In the genomic region with DNA sequence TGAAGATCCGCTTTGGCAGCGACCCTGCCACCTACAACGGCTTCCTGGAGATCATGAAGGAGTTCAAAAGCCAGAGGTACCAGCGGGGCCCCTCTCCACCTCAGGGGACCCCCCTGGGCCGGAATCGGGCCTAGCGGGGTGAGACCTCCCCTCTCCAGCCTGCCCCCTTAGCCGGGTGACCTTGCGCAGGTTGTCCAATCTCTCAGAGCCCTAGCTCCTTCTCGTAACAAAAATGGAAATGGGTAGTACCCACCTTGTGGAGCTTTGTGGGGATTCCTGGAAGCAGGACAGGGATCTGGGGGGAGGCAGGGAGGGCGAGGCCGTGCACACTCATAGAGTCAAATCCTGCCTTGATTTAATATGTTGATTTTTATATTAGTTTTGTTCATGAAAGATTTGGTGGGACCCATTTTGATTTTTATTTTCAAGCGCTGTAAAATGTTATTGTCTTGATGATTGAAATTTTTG, we compare ENCODE assay signal across 1 cellular context.
TF ChIP-seq lines count a peak whose summit lies in the region.

No MANE protein-coding gene starts in this region.

TF ChIP-seq in IMR-90, 13 proteins besides CTCF, POLR2A, EP300 and RAD21 (continued from another document):
- TF ChIP-seq, protein P1, sequence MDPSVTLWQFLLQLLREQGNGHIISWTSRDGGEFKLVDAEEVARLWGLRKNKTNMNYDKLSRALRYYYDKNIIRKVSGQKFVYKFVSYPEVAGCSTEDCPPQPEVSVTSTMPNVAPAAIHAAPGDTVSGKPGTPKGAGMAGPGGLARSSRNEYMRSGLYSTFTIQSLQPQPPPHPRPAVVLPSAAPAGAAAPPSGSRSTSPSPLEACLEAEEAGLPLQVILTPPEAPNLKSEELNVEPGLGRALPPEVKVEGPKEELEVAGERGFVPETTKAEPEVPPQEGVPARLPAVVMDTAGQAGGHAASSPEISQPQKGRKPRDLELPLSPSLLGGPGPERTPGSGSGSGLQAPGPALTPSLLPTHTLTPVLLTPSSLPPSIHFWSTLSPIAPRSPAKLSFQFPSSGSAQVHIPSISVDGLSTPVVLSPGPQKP (IDR thresholded peaks at IDR 0.05; ENCODE audit: borderline replicate concordance, low read depth, low read length) = no peak
